1 cellular context compared by ENCODE assay signal in genomic region chr1:244849189-244849866, GRCh38.
TF ChIP-seq lines count a peak whose summit lies in the region.

No MANE protein-coding gene starts in this region.

TF ChIP-seq in K562, 482 proteins besides CTCF, POLR2A, EP300 and RAD21:
- TF ChIP-seq CREB5 (CRISPR knock-in tag; IDR thresholded peaks at IDR 0.05): peak; percentile 15; the same call in 1 of the 2 replicates
- TF ChIP-seq RFX7 (CRISPR knock-in tag; IDR thresholded peaks at IDR 0.05): no peak
- TF ChIP-seq ZNF511 (CRISPR knock-in tag; IDR thresholded peaks at IDR 0.05): no peak
- TF ChIP-seq SUPT5H (IDR thresholded peaks at IDR 0.05): peak; percentile 36
- TF ChIP-seq TRIM25 (IDR thresholded peaks at IDR 0.05; ENCODE audit: borderline replicate concordance): no peak
- 0 out of 2 replicates have a peak, but pooled peaks have one; percentile 31 for TF ChIP-seq HMBOX1 (IDR thresholded peaks at IDR 0.05)
- TF ChIP-seq E2F8 (IDR thresholded peaks at IDR 0.05; ENCODE audit: low read depth, partially characterized antibody): peak; percentile 15
- peak; percentile 25 for TF ChIP-seq POLR2B (IDR thresholded peaks at IDR 0.05; ENCODE audit: low read depth, partially characterized antibody)
- no peak for TF ChIP-seq ZBTB43 (CRISPR knock-in tag; IDR thresholded peaks at IDR 0.05)
- TF ChIP-seq HBP1 (CRISPR knock-in tag; IDR thresholded peaks at IDR 0.05): no peak
- TF ChIP-seq POLR2AphosphoS2 (IDR thresholded peaks at IDR 0.05; ENCODE audit: low read length): peak; percentile 72; the same call in 1 of the 2 replicates
